Comparison of ENCODE assay signal across 26 cellular contexts in the genomic region with DNA sequence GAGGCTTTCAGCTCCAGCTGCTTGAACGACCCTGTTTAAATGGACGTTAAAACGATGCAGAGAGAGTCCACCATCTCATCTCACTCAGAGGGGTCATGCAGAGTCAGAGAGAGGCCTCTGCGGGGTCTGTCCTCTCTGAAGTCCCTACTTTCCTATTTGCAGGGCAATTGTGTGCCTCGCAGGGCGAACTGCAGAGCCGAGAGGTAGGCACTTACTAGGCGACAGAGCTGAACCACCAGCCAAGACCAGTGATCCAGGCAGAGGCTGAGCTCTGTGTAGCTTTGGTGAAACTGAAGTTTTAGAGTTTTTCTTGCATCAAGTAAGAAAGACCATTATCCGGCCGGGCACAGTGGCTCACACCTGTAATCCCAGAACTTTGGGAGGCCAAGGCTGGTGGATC.
"Had no signal": no experiment of that assay in that cellular context is flagged by ENCODE, and none has a peak within 500 bp of the region (broad histone marks: within the 10 kb centered on the region; RNA-seq: fewer than 3 reads in every experiment).

No MANE protein-coding gene starts in this region.

- H3K4me3 Mint-ChIP-seq: stimulated activated memory B cell treated with anti-CD40 and anti-IgM and Interleukin-4, amounts not matched to agents 10 μg/mL and 1 μg/mL and 100 μg/mL, for 72 hours had no signal

- DNase-seq: activated CD8-positive, alpha-beta memory T cell treated with anti-CD3 and anti-CD28 coated beads, Interleukin-2, amount 10 ng/mL, durations not matched to agents 7 days and 5 days; activated CD8-positive, alpha-beta T cell treated with anti-CD3 and anti-CD28 coated beads, Interleukin-2, amount 10 ng/mL, durations not matched to agents 7 days and 5 days; activated effector memory CD4-positive, alpha-beta T cell treated with Interleukin-2 at 50 U/mL for 16 hours; activated naive CD4-positive, alpha-beta T cell treated with Interleukin-2 at 50 U/mL for 16 hours; anterior cingulate cortex; cerebellar nuclear complex; colonic mucosa; effector CD8-positive, alpha-beta T cell; kidney glomerular epithelial cell; left lung; lower lobe of right lung; mesenchymal stem cell; stimulated activated CD4-positive, alpha-beta T cell treated with anti-CD3 and anti-CD28 coated beads, Interleukin-1b, Interleukin-23, amount 100 ng/mL, for 48 hours; stimulated activated CD4-positive, alpha-beta T cell treated with anti-CD3 and anti-CD28 coated beads, Interleukin-4, amount 100 ng/mL, for 4 hours; stimulated activated CD8-positive, alpha-beta memory T cell treated with anti-CD3 and anti-CD28 coated beads, Interleukin-4, amount 100 ng/mL, for 48 hours; stimulated activated naive CD8-positive, alpha-beta T cell treated with anti-CD3 and anti-CD28 coated beads, Interleukin-15, amount 100 ng/mL, for 72 hours; T-helper 9 cell; tibial artery; upper lobe of right lung; WERI-Rb-1 had no signal

- H3K27me3 Mint-ChIP-seq: activated naive CD8-positive, alpha-beta T cell; stimulated activated naive CD8-positive, alpha-beta T cell treated with anti-CD3 and anti-CD28 coated beads, Interleukin-15, amount 100 ng/mL, for 72 hours had no signal

- ATAC-seq: activated CD4-positive, CD25-positive, alpha-beta regulatory T cell treated with anti-CD3 and anti-CD28 coated beads, Interleukin-2, amount 50 U/mL, for 24 hours; activated CD8-positive, alpha-beta memory T cell treated with anti-CD3 and anti-CD28 coated beads, Interleukin-2, amount 10 ng/mL, durations not matched to agents 7 days and 5 days; activated CD8-positive, alpha-beta T cell treated with anti-CD3 and anti-CD28 coated beads, Interleukin-2, amount 10 ng/mL, durations not matched to agents 7 days and 5 days; left lung; lower lobe of right lung; stimulated activated memory B cell treated with anti-CD40 and anti-IgM and Interleukin-4, amounts not matched to agents 10 μg/mL and 1 μg/mL and 100 μg/mL, for 72 hours; stimulated activated naive CD8-positive, alpha-beta T cell treated with anti-CD3 and anti-CD28 coated beads, Interleukin-15, amount 100 ng/mL, for 72 hours; upper lobe of right lung had no signal

- H3K36me3 Mint-ChIP-seq: activated CD8-positive, alpha-beta memory T cell treated with anti-CD3 and anti-CD28 coated beads, Interleukin-2, amount 10 ng/mL, durations not matched to agents 7 days and 5 days; activated naive CD8-positive, alpha-beta T cell; stimulated activated memory B cell treated with anti-CD40 and anti-IgM and Interleukin-4, amounts not matched to agents 10 μg/mL and 1 μg/mL and 100 μg/mL, for 72 hours had no signal

- H3K4me3 ChIP-seq: colonic mucosa, left lung, smooth muscle cell, tibial artery had no signal

- H3K9me3 ChIP-seq: colonic mucosa, left lung, lower lobe of right lung, right atrium auricular region, tibial artery, upper lobe of right lung had no signal

- H3K9me3 Mint-ChIP-seq: stimulated activated memory B cell treated with anti-CD40 and anti-IgM and Interleukin-4, amounts not matched to agents 10 μg/mL and 1 μg/mL and 100 μg/mL, for 72 hours; stimulated activated naive CD8-positive, alpha-beta T cell treated with anti-CD3 and anti-CD28 coated beads, Interleukin-15, amount 100 ng/mL, for 72 hours; T-helper 1 cell treated with Interleukin-12 subunit alpha and Interleukin-12 subunit beta and Interleukin-4 antibody, amounts not matched to agents 30 μg/mL and 1 μg/mL, for 36 hours had no signal

- H3K27ac Mint-ChIP-seq: T-helper 1 cell treated with Interleukin-12 subunit alpha and Interleukin-12 subunit beta and Interleukin-4 antibody, amounts not matched to agents 30 μg/mL and 1 μg/mL, for 36 hours had no signal

- H3K27me3 ChIP-seq: colonic mucosa, right atrium auricular region, upper lobe of right lung had no signal

- H3K36me3 ChIP-seq: colonic mucosa, left lung, lower lobe of right lung, right atrium auricular region, tibial artery, upper lobe of right lung, WERI-Rb-1 had no signal

- H3K4me2 ChIP-seq: smooth muscle cell had no signal

- H3K27ac ChIP-seq: colonic mucosa, left lung, lower lobe of right lung, right atrium auricular region, tibial artery, upper lobe of right lung, WERI-Rb-1 had no signal
